Comparison of ENCODE assay signal across 11 cellular contexts in the genomic region with DNA sequence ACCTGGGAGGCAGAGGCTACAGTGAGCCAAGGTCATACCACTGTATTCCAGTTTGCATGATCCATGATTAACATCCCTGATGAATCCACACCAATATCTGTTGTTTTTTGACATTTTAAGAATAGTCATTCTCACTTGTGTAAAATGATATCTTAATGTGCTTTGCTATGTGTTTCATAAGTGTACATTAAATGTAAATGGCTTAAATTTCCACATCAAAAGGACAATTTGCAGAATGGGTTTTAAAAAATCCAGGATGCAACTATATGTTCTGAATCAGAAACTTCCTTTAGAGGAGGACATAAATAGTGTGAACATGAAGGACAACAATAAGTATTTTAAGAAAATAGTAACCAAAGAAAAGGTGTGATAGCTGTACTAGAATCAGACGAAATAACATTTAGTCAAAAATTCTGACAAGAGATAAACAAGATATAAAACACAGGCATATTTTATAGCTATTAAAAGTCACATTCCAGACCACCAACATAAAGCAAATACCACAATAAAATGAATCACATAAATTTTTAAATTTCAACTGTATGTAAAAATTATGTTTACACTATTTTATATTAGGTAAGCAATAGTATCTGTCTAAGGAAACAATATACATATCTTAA. TPM values are rescaled to one million over a fixed set of nuclear protein-coding genes. Genes with fewer than 3 reads are reported as not detected.
"Had no signal": no experiment of that assay in that cellular context is flagged by ENCODE, and none has a peak within 500 bp of the region (broad histone marks: within the 10 kb centered on the region; RNA-seq: fewer than 3 reads in every experiment).

No MANE protein-coding gene starts in this region.

- FAIRE-seq: H1, H54 had no signal

- H3K36me3 ChIP-seq: HAP-1 had no signal

- H2AFZ ChIP-seq: GM23248, GM23338 had no signal

- H3K27ac ChIP-seq: GM23248 had no signal

- H3K4me2 ChIP-seq: GM23338 had no signal

- H3K4me3 ChIP-seq: GM23248, GM23338, HAP-1 had no signal

- H3K9me3 ChIP-seq: HAP-1 had no signal

- ATAC-seq: GM23338, HCT116 had no signal

- H3K9ac ChIP-seq: GM23248 had no signal

- H3K4me1 ChIP-seq: HAP-1 had no signal

- DNase-seq: GM23248, GOT3, H7, H9, HCEC 1CT, HFFc6 had no signal

RNA-seq across cellular contexts. Expression of a gene that starts 48.4 kb away (rescaled TPM):
- total RNA-seq: GM23248, GM23338, H1, H7, H9, HFFc6 had no signal
- polyA plus RNA-seq: GM23248, GM23338, H1 had no signal
